In the genomic region with DNA sequence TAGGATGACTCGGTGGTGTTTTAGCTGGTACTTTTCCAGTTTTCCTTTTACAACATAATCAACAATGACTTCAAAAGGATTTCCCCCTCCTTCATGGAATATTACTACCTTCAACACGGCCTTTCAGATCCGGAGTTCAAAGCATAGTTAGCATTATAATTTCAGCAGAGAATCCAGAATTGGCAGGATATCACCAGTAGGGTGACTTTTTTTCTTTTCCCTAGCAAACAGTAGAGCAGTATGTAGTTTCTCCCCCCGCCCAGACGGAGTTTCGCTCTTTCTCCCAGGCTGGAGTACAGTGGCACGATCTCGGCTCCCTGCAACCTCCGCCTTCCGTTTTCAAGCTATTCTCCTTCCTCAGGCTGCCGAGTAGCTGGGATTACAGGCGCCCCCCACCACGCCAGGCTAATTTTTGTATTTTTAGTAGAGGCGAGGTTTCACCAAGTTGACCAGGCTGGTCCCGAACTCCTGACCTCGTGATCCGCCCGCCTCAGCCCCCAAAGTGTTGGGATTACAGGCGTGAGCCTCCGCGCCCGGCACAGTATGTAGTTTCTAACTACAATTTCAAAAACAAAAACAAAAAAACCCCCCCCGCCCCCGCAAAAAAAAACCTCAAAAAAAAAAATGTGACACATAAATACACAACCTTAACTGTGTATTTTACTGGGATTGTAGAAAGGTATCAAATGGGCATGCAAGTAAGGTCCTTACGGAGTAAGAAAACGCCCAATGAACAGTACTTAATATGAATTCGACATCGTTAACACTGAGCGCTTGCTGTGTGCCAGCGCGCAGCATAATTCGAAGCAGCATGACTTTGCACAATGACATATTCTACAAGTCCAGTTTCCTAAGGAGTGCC, we compare ENCODE assay signal across 8 cellular contexts. TPM values are rescaled to one million over a fixed set of nuclear protein-coding genes. Genes with fewer than 3 reads are reported as not detected.
DNase-seq lines count a peak whose midpoint lies in the region; ATAC-seq, FAIRE-seq and TF ChIP-seq lines count a peak whose summit lies in the region.

No MANE protein-coding gene starts in this region.

- H3K36me3 Mint-ChIP-seq in central memory CD8-positive, alpha-beta T cell (ENCODE audit: insufficient read depth), result peaks cover 31% of the 10 kb centered on the region

- peak overlapping the region; percentile 79 for H3K4me3 ChIP-seq in DOHH2 (ENCODE audit: low read length)
- H3K4me3 ChIP-seq in kidney (ENCODE audit: low read length in 2 of 2), result peak overlapping the region; percentile 94 to 97

- H3K9me3 Mint-ChIP-seq in central memory CD8-positive, alpha-beta T cell, result peaks cover 5% of the 10 kb centered on the region

- H3K9me3 ChIP-seq in DOHH2 (ENCODE audit: control insufficient read depth, insufficient read depth, low read length), result no peaks in the 10 kb centered on the region
- no peaks in the 10 kb centered on the region for H3K9me3 ChIP-seq in kidney (ENCODE audit: control insufficient read depth in 1 of 2, low read length in 2 of 2)

- peaks cover 38% of the 10 kb centered on the region for H3K79me2 ChIP-seq in DOHH2 (ENCODE audit: control insufficient read depth, low read length)

- no peaks in the 10 kb centered on the region for H3K27me3 Mint-ChIP-seq in central memory CD8-positive, alpha-beta T cell

- ATAC-seq in HG02610 (IDR thresholded peaks at IDR 0.05; ENCODE audit: unreplicated experiment) (peak; percentile 6), GM18505 (IDR thresholded peaks at IDR 0.05; ENCODE audit: unreplicated experiment) (no peak)
- ATAC-seq in central memory CD8-positive, alpha-beta T cell (replicated peaks; ENCODE audit: extremely low read depth, poor library complexity, severe bottlenecking), result peak; percentile 45

- peak; percentile 35 for TF ChIP-seq CTCF in DOHH2 (IDR thresholded peaks at IDR 0.05; ENCODE audit: low read depth, low read length, poor library complexity, severe bottlenecking)
- no peak for TF ChIP-seq CTCF in kidney (IDR thresholded peaks at IDR 0.05; ENCODE audit: borderline replicate concordance, extremely low read depth, insufficient read depth)

- H3K27me3 ChIP-seq in DOHH2 (ENCODE audit: control insufficient read depth, low read length), result no peaks in the 10 kb centered on the region

- intact Hi-C loops in kidney (cut with DNase I), result no loop called here

- H3K4me3 Mint-ChIP-seq in central memory CD8-positive, alpha-beta T cell, result peak overlapping the region; percentile 92

- no peak for TF ChIP-seq POLR2A in GM18505 (IDR thresholded peaks at IDR 0.05; ENCODE audit: borderline replicate concordance, extremely low read depth, insufficient read depth, insufficient read length)

- H3F3A ChIP-seq in DOHH2 (ENCODE audit: control insufficient read depth, insufficient read depth), result peaks cover 36% of the 10 kb centered on the region

- peaks cover 46% of the 10 kb centered on the region for H3K4me1 Mint-ChIP-seq in central memory CD8-positive, alpha-beta T cell

- no peak for FAIRE-seq in kidney (lab: Jason Lieb, UNC)

- DNase-seq in NCI-H2171 treated with DMSO at 0.1 percent for 48 hours (lab: John Stamatoyannopoulos, UW), result peak; percentile 83
- DNase-seq in activated CD4-positive, CD25-positive, alpha-beta regulatory T cell (lab: John Stamatoyannopoulos, UW), result peak; percentile 8 to 49 (median 18)
- DNase-seq in central memory CD8-positive, alpha-beta T cell (ENCODE audit: low spot score in 2 of 2), result peak; percentile 17 to 29
- peak; percentile 84 for DNase-seq in kidney
- peak; percentile 49 for DNase-seq in stimulated activated CD4-positive, alpha-beta T cell treated with anti-CD3 and anti-CD28 coated beads, Interleukin-12 subunit alpha, Interleukin-12 subunit beta, amount 100 ng/mL, for 4 hours

- H3K27ac ChIP-seq in DOHH2 (ENCODE audit: low read depth, low read length) (peak overlapping the region; percentile 93), kidney (ENCODE audit: low read depth in 2 of 2, low read length in 2 of 2) (peak overlapping the region; percentile 99 to 100)

- no peaks in the 10 kb centered on the region for H4K20me1 ChIP-seq in DOHH2 (ENCODE audit: control insufficient read depth, insufficient read depth, low read depth, low read length)

- H3K4me2 ChIP-seq in DOHH2 (ENCODE audit: low read length), result peak overlapping the region; percentile 91

- H3K9me2 ChIP-seq in DOHH2 (replicated peaks; ENCODE audit: control insufficient read depth, low read length), result no peaks in the 10 kb centered on the region

- H3K9ac ChIP-seq in kidney (ENCODE audit: low read length in 2 of 2), result peak overlapping the region; percentile 70 to 97

- peak overlapping the region; percentile 98 for H3K27ac Mint-ChIP-seq in central memory CD8-positive, alpha-beta T cell (ENCODE audit: low read depth)

- H3K36me3 ChIP-seq in DOHH2 (ENCODE audit: control insufficient read depth, low read length) (peaks cover 32% of the 10 kb centered on the region), kidney (ENCODE audit: control insufficient read depth in 1 of 2, insufficient read depth in 2 of 2, low read length in 2 of 2) (no peaks in the 10 kb centered on the region)

- peaks cover 52% of the 10 kb centered on the region for H3K4me1 ChIP-seq in DOHH2 (ENCODE audit: control insufficient read depth, low read length)
- peaks cover 4 to 14% of the 10 kb centered on the region in 2 donors for H3K4me1 ChIP-seq in kidney (ENCODE audit: control insufficient read depth in 1 of 2, insufficient read depth in 1 of 2, low read depth in 1 of 2, low read length in 2 of 2)

RNA-seq across cellular contexts. Expression of gene COX20, which starts 1.5 kb away (rescaled TPM):
- 45.4 TPM for total RNA-seq in kidney
- polyA plus RNA-seq in kidney (ENCODE audit: insufficient read depth, low read depth, low replicate concordance), result 171 TPM

RNA-seq across cellular contexts. Expression of gene HNRNPU, which starts 30.4 kb away (rescaled TPM):
- total RNA-seq in kidney, result 329 TPM
- polyA plus RNA-seq in kidney (ENCODE audit: insufficient read depth, low read depth, low replicate concordance), result 153 TPM

Comparison
In these comparisons a context has a peak if more than half of its experiments do, and no peak if none do; other contexts are left out.
1. DNase-seq: peak in every context shown above with its lines; median percentile 84 in kidney; 83 in NCI-H2171 treated with DMSO at 0.1 percent for 48 hours; 49 in stimulated activated CD4-positive, alpha-beta T cell treated with anti-CD3 and anti-CD28 coated beads, Interleukin-12 subunit alpha, Interleukin-12 subunit beta, amount 100 ng/mL, for 4 hours; 23 in central memory CD8-positive, alpha-beta T cell; 18 in activated CD4-positive, CD25-positive, alpha-beta regulatory T cell.